1 cellular context compared by ENCODE assay signal in genomic region chr4:56686537-56687231, GRCh38.
TF ChIP-seq lines count a peak whose summit lies in the region.

No MANE protein-coding gene starts in this region.

TF ChIP-seq in SK-N-SH treated with all-trans-retinoic acid at 6 μM for 48 hours, 23 proteins besides CTCF, POLR2A, EP300 and RAD21 (continued from another document):
- no peak for TF ChIP-seq CREB5 (CRISPR knock-in tag; IDR thresholded peaks at IDR 0.05; ENCODE audit: low read depth)
- TF ChIP-seq TSHZ2 (CRISPR knock-in tag; IDR thresholded peaks at IDR 0.05) = no peak
- no peak for TF ChIP-seq CSDC2 (CRISPR knock-in tag; IDR thresholded peaks at IDR 0.05)
- TF ChIP-seq ARNTL (CRISPR knock-in tag; IDR thresholded peaks at IDR 0.05; ENCODE audit: borderline replicate concordance, low read depth) = no peak
- no peak for TF ChIP-seq TOX (CRISPR knock-in tag; IDR thresholded peaks at IDR 0.05; ENCODE audit: borderline replicate concordance)
- no peak for TF ChIP-seq ESRRG (CRISPR knock-in tag; IDR thresholded peaks at IDR 0.05)
- no peak for TF ChIP-seq ISL1 (CRISPR knock-in tag; IDR thresholded peaks at IDR 0.05)
- TF ChIP-seq ZNF8 (CRISPR knock-in tag; IDR thresholded peaks at IDR 0.05) = no peak
- no peak for TF ChIP-seq ZFP3 (CRISPR knock-in tag; IDR thresholded peaks at IDR 0.05)
- no peak for TF ChIP-seq GLIS3 (CRISPR knock-in tag; IDR thresholded peaks at IDR 0.05)
- TF ChIP-seq ZFP30 (CRISPR knock-in tag; IDR thresholded peaks at IDR 0.05) = no peak
- TF ChIP-seq SNAI2 (CRISPR knock-in tag; IDR thresholded peaks at IDR 0.05) = no peak
- TF ChIP-seq ZNF70 (CRISPR knock-in tag; IDR thresholded peaks at IDR 0.05) = no peak
- TF ChIP-seq TCF4 (CRISPR knock-in tag; IDR thresholded peaks at IDR 0.05; ENCODE audit: borderline replicate concordance) = no peak
- TF ChIP-seq, protein P1, sequence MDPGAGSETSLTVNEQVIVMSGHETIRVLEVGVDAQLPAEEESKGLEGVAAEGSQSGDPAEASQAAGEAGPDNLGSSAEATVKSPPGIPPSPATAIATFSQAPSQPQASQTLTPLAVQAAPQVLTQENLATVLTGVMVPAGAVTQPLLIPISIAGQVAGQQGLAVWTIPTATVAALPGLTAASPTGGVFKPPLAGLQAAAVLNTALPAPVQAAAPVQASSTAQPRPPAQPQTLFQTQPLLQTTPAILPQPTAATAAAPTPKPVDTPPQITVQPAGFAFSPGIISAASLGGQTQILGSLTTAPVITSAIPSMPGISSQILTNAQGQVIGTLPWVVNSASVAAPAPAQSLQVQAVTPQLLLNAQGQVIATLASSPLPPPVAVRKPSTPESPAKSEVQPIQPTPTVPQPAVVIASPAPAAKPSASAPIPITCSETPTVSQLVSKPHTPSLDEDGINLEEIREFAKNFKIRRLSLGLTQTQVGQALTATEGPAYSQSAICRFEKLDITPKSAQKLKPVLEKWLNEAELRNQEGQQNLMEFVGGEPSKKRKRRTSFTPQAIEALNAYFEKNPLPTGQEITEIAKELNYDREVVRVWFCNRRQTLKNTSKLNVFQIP (CRISPR knock-in tag; IDR thresholded peaks at IDR 0.05; ENCODE audit: borderline replicate concordance, low read depth) = no peak
TF ChIP-seq in SK-N-SH treated with all-trans-retinoic acid at 6 μM for 48 hours: peak in this region for 0.
